In the genomic region with DNA sequence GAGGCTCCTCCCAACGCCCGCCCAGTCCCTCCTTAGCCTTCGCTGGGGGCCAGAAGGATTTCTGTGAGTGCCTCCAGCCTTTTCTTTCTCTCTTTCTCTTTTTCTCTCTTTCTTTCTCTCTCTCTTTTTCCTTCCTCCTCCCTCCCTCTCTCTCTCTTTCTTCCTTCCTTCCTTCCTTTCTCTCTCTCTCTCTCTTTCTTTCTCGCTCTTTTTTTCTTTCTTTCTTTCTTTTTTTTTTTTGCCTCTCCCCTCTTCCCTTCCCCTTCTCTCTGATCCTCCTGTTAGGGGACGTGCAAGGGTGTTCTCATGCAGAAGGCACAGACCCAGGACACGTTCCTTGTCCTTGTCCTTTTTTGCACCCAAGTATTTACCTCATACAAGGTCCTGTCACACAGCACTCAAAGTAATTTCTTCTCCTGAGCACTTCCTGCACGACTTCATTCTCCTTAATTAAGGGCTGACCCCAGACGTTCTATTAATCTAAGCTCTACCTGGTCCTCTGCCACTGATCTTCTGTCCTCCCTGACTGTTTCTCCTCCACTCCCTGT, we compare ENCODE assay signal across 8 cellular contexts. TPM values are rescaled to one million over a fixed set of nuclear protein-coding genes. Genes with fewer than 3 reads are reported as not detected.
A peak's percentile ranks its signal among the peaks of the same experiment; 100 is the strongest.
DNase-seq lines count a peak whose midpoint lies in the region; ATAC-seq and TF ChIP-seq lines count a peak whose summit lies in the region.

No MANE protein-coding gene starts in this region.

- H3K9me2 ChIP-seq in OCI-LY7 (ENCODE audit: insufficient read depth, low read length) = no peaks in the 10 kb centered on the region

- TF ChIP-seq CTCF in GM12875 (IDR thresholded peaks at IDR 0.05; ENCODE audit: borderline replicate concordance, insufficient read depth, low read depth, low read length) (no peak), OCI-LY7 (conservative IDR thresholded peaks at IDR 0.05; ENCODE audit: low read length) (no peak), esophagus muscularis mucosa (IDR thresholded peaks at IDR 0.05) (no peak), prostate gland (IDR thresholded peaks at IDR 0.05) (no peak)

- peak overlapping the region; percentile 88 for H2AFZ ChIP-seq in OCI-LY7 (ENCODE audit: low read length)

- CTCF ChIA-PET in OCI-LY7 (lab: Charles Lee; ENCODE audit: unreplicated experiment) = no interaction called here

- BruUV-seq in OCI-LY7 (replicated peaks; lab: Mats Ljungman, UMichigan) = no TSS peak

- peak; percentile 27 for DNase-seq in OCI-LY7 (ENCODE audit: low spot score)
- DNase-seq in esophagus muscularis mucosa (ENCODE audit: extremely low spot score) = no peak
- DNase-seq in prostate gland (ENCODE audit: low spot score) = no peak
- no peak for DNase-seq in NK-92 treated with Interleukin-12 subunit alpha and Interleukin-12 subunit beta, amount 100 ng/mL, for 24 hours (lab: John Stamatoyannopoulos, UW)
- no peak for DNase-seq in NCI-H1048 (lab: John Stamatoyannopoulos, UW)

- no peak for TF ChIP-seq POLR2A in esophagus muscularis mucosa (IDR thresholded peaks at IDR 0.05; ENCODE audit: low read depth)
- TF ChIP-seq POLR2A in prostate gland (IDR thresholded peaks at IDR 0.05) = no peak

- POLR2A ChIA-PET in OCI-LY7 (lab: Charles Lee) = interaction anchor here (0.6 to 1.7 kb wide), 7 partner anchors 9 to 36 kb away, joined by 3 to 6 read pairs (median 3); no protein-coding TSS in a partner anchor

- H3K27ac ChIP-seq in OCI-LY7 (ENCODE audit: low read depth, low read length, poor library complexity, severe bottlenecking) = peak overlapping the region; percentile 43
- peak overlapping the region in 3 of 4 donors; percentile 69 to 74 (median 73) for H3K27ac ChIP-seq in esophagus muscularis mucosa (replicated peaks in 1 of 4)
- no peak overlapping the region for H3K27ac ChIP-seq in prostate gland

- peaks cover 28% of the 10 kb centered on the region for H3K79me2 ChIP-seq in OCI-LY7 (ENCODE audit: insufficient read depth, low read depth, low read length)

- ATAC-seq in GM19455 (IDR thresholded peaks at IDR 0.05; ENCODE audit: unreplicated experiment) = no peak
- ATAC-seq in GM19395 (IDR thresholded peaks at IDR 0.05; ENCODE audit: unreplicated experiment) = no peak

- H3K27me3 ChIP-seq in esophagus muscularis mucosa = peaks cover 0 to 7% (median 0%) of the 10 kb centered on the region in 4 donors
- H3K27me3 ChIP-seq in prostate gland (replicated peaks; ENCODE audit: insufficient read depth) = no peaks in the 10 kb centered on the region

- H3K36me3 ChIP-seq in OCI-LY7 (ENCODE audit: insufficient read depth, low read length) (no peaks in the 10 kb centered on the region), esophagus muscularis mucosa (no peaks in the 10 kb centered on the region), prostate gland (no peaks in the 10 kb centered on the region)

- under 1% methylated on average over 8 of the region's 8 CpGs for WGBS in esophagus muscularis mucosa
- WGBS in prostate gland = 1% methylated on average over 8 of the region's 8 CpGs

- H3K4me1 ChIP-seq in OCI-LY7 (ENCODE audit: insufficient read depth, low read length, poor library complexity, severe bottlenecking) = peaks cover 26% of the 10 kb centered on the region
- peaks cover 5 to 16% (median 15%) of the 10 kb centered on the region in 4 donors for H3K4me1 ChIP-seq in esophagus muscularis mucosa
- H3K4me1 ChIP-seq in prostate gland (replicated peaks) = no peaks in the 10 kb centered on the region

- H3K4me3 ChIP-seq in GM12875 (ENCODE audit: low read depth, low read length) = peak overlapping the region; percentile 83
- peak overlapping the region; percentile 77 for H3K4me3 ChIP-seq in OCI-LY7 (ENCODE audit: low read depth, low read length, poor library complexity, severe bottlenecking)
- H3K4me3 ChIP-seq in esophagus muscularis mucosa = peak overlapping the region; percentile 62 to 91 (median 74)
- peak overlapping the region; percentile 54 to 64 for H3K4me3 ChIP-seq in prostate gland

- peak overlapping the region; percentile 84 for H3K4me2 ChIP-seq in OCI-LY7 (ENCODE audit: low read length)

- intact Hi-C loops in OCI-LY7 (cut with micrococcal nuclease; ENCODE audit: unreplicated experiment) (no loop called here), esophagus muscularis mucosa (cut with DNase I) (no loop called here), prostate gland (cut with DNase I) (no loop called here)

- TF ChIP-seq EP300 in esophagus muscularis mucosa (IDR thresholded peaks at IDR 0.05) = no peak

- no peaks in the 10 kb centered on the region for H3K9me3 ChIP-seq in OCI-LY7 (ENCODE audit: low read length)
- no peaks in the 10 kb centered on the region for H3K9me3 ChIP-seq in esophagus muscularis mucosa
- H3K9me3 ChIP-seq in prostate gland = no peaks in the 10 kb centered on the region

- peaks cover 13% of the 10 kb centered on the region; the same call in 1 of the 2 replicates for H4K20me1 ChIP-seq in OCI-LY7 (ENCODE audit: insufficient read depth, low read length)

RNA-seq across cellular contexts. Expression of gene PCNX2, which starts 0.3 kb away (rescaled TPM):
- 16.4 and 17.1 TPM in 2 replicates for total RNA-seq in OCI-LY7 (2014; rRNA removed; shearing (Covaris generic))
- total RNA-seq in OCI-LY7 (2022) (26.9 and 30.6 TPM in 2 replicates), esophagus muscularis mucosa (10 to 100 TPM in 1 of 4 donors, 1 to 10 TPM in 3; 5.7 to 23.3 (median 7.9) TPM), prostate gland (10 to 100 TPM in 1 of 2 donors, 1 to 10 TPM in 1; 8.4 to 23.2 TPM)

RNA-seq across cellular contexts. Expression of gene MAP3K21, which starts 31.7 kb away (rescaled TPM):
- 0.75 and 1.3 TPM in 2 replicates for total RNA-seq in OCI-LY7 (2014; rRNA removed; shearing (Covaris generic))
- 1.8 and 2.2 TPM in 2 replicates for total RNA-seq in OCI-LY7 (2022)
- under 1 TPM; 0.34 to 0.66 (median 0.43) TPM for total RNA-seq in esophagus muscularis mucosa
- 10 to 100 TPM in 1 of 2 donors, 1 to 10 TPM in 1; 4.7 to 76.1 TPM for total RNA-seq in prostate gland

Comparison
In these comparisons a context has a peak if more than half of its experiments do, and no peak if none do; other contexts are left out.
1. H3K27ac ChIP-seq: peak in OCI-LY7 (single experiment) and esophagus muscularis mucosa (3 of 4); none in prostate gland (0 of 2).
2. Peak in every context shown above with its lines, with median percentiles within 50 percentile points of each other: H3K4me3 ChIP-seq.